In genomic region chr19:13093407-13094284, GRCh38 we compare ENCODE assay signal across 8 cellular contexts. TPM values are rescaled to one million over a fixed set of nuclear protein-coding genes. Genes with fewer than 3 reads are reported as not detected.
DNase-seq lines count a peak whose midpoint lies in the region; ATAC-seq and TF ChIP-seq lines count a peak whose summit lies in the region.

No MANE protein-coding gene starts in this region.

- no peak overlapping the region for H3K27ac Mint-ChIP-seq in activated naive CD8-positive, alpha-beta T cell treated with anti-CD3 and anti-CD28 coated beads for 36 hours
- H3K27ac Mint-ChIP-seq in type B pancreatic cell = no peak overlapping the region

- peak; percentile 87 for DNase-seq in GM12865 (ENCODE audit: low read depth)
- peak; percentile 93 for DNase-seq in NAMALWA (ENCODE audit: low spot score)
- DNase-seq in activated naive CD8-positive, alpha-beta T cell treated with anti-CD3 and anti-CD28 coated beads for 36 hours = peak; percentile 76
- DNase-seq in head of caudate nucleus = peak; percentile 72 to 96 (median 88)
- DNase-seq in pons (ENCODE audit: low spot score) = peak; percentile 93
- no peak for DNase-seq in type B pancreatic cell (ENCODE audit: extremely low spot score, unreplicated experiment)

- ATAC-seq in SK-N-SH treated with all-trans-retinoic acid at 6 μM for 48 hours = peak; percentile 84
- no peak for ATAC-seq in GM19324 (IDR thresholded peaks at IDR 0.05; ENCODE audit: low FRiP score, unreplicated experiment)

- H3K4me3 ChIP-seq in GM12865 (ENCODE audit: low read depth, low read length) = no peak overlapping the region

- peaks cover 22% of the 10 kb centered on the region for H3K4me1 Mint-ChIP-seq in activated naive CD8-positive, alpha-beta T cell treated with anti-CD3 and anti-CD28 coated beads for 36 hours
- peaks cover 9% of the 10 kb centered on the region for H3K4me1 Mint-ChIP-seq in type B pancreatic cell (ENCODE audit: unreplicated experiment)

- H3K9me3 Mint-ChIP-seq in activated naive CD8-positive, alpha-beta T cell treated with anti-CD3 and anti-CD28 coated beads for 36 hours = no peaks in the 10 kb centered on the region
- no peaks in the 10 kb centered on the region for H3K9me3 Mint-ChIP-seq in type B pancreatic cell

- no peaks in the 10 kb centered on the region for H3K36me3 Mint-ChIP-seq in activated naive CD8-positive, alpha-beta T cell treated with anti-CD3 and anti-CD28 coated beads for 36 hours
- H3K36me3 Mint-ChIP-seq in type B pancreatic cell = no peaks in the 10 kb centered on the region

- intact Hi-C loops in head of caudate nucleus (cut with DNase I) = loop anchor here (5.0 kb wide), 1 partner anchor 111 kb away; no protein-coding TSS in a partner anchor

- no peak overlapping the region for H3K4me3 Mint-ChIP-seq in activated naive CD8-positive, alpha-beta T cell treated with anti-CD3 and anti-CD28 coated beads for 36 hours
- H3K4me3 Mint-ChIP-seq in type B pancreatic cell = no peak overlapping the region

- TF ChIP-seq CTCF in GM12865 (IDR thresholded peaks at IDR 0.05; ENCODE audit: insufficient read depth, low read depth, low read length, missing control alignments) (peak; percentile 95), type B pancreatic cell (conservative IDR thresholded peaks at IDR 0.05) (peak; percentile 98)

- peaks cover 41% of the 10 kb centered on the region for H3K27me3 Mint-ChIP-seq in activated naive CD8-positive, alpha-beta T cell treated with anti-CD3 and anti-CD28 coated beads for 36 hours
- peaks cover 70% of the 10 kb centered on the region for H3K27me3 Mint-ChIP-seq in type B pancreatic cell

TF ChIP-seq in SK-N-SH treated with all-trans-retinoic acid at 6 μM for 48 hours, 23 proteins besides CTCF, POLR2A, EP300 and RAD21:
- TF ChIP-seq ZNF8 (CRISPR knock-in tag; IDR thresholded peaks at IDR 0.05) = no peak
- TF ChIP-seq OSR1 (CRISPR knock-in tag; IDR thresholded peaks at IDR 0.05) = no peak
- no peak for TF ChIP-seq RARB (CRISPR knock-in tag; IDR thresholded peaks at IDR 0.05)
- no peak for TF ChIP-seq CREB5 (CRISPR knock-in tag; IDR thresholded peaks at IDR 0.05; ENCODE audit: low read depth)
TF ChIP-seq in SK-N-SH treated with all-trans-retinoic acid at 6 μM for 48 hours: peak in this region for 0.

RNA-seq across cellular contexts. Expression of gene LYL1, which starts 9.0 kb away (rescaled TPM):
- 1 to 10 TPM; 2.6 to 2.9 TPM for total RNA-seq in activated naive CD8-positive, alpha-beta T cell treated with anti-CD3 and anti-CD28 coated beads for 36 hours
- 0.19 TPM in 1 of 2 replicates, not detected in the other for total RNA-seq in type B pancreatic cell (ENCODE audit: low replicate concordance)

RNA-seq across cellular contexts. Expression of gene TRMT1, which starts 22.9 kb away (rescaled TPM):
- total RNA-seq in activated naive CD8-positive, alpha-beta T cell treated with anti-CD3 and anti-CD28 coated beads for 36 hours = 100 to 1,000 TPM; 114 TPM
- 48.1 and 69.7 TPM in 2 replicates for total RNA-seq in type B pancreatic cell (ENCODE audit: low replicate concordance)

RNA-seq across cellular contexts. Expression of gene NACC1, which starts 24.4 kb away (rescaled TPM):
- 10 to 100 TPM; 81.2 to 83.8 TPM for total RNA-seq in activated naive CD8-positive, alpha-beta T cell treated with anti-CD3 and anti-CD28 coated beads for 36 hours
- 66.8 and 77.9 TPM in 2 replicates for total RNA-seq in type B pancreatic cell (ENCODE audit: low replicate concordance)

RNA-seq across cellular contexts. Expression of gene STX10, which starts 56.5 kb away (rescaled TPM):
- 10 to 100 TPM; 53.3 to 55.0 TPM for total RNA-seq in activated naive CD8-positive, alpha-beta T cell treated with anti-CD3 and anti-CD28 coated beads for 36 hours
- 45.2 and 46.8 TPM in 2 replicates for total RNA-seq in type B pancreatic cell (ENCODE audit: low replicate concordance)

RNA-seq across cellular contexts. Expression of gene IER2, which starts 56.6 kb away (rescaled TPM):
- 100 to 1,000 TPM; 128 to 132 TPM for total RNA-seq in activated naive CD8-positive, alpha-beta T cell treated with anti-CD3 and anti-CD28 coated beads for 36 hours
- total RNA-seq in type B pancreatic cell (ENCODE audit: low replicate concordance) = 103 and 322 TPM in 2 replicates
